12 cellular contexts compared by ENCODE assay signal in the genomic region with DNA sequence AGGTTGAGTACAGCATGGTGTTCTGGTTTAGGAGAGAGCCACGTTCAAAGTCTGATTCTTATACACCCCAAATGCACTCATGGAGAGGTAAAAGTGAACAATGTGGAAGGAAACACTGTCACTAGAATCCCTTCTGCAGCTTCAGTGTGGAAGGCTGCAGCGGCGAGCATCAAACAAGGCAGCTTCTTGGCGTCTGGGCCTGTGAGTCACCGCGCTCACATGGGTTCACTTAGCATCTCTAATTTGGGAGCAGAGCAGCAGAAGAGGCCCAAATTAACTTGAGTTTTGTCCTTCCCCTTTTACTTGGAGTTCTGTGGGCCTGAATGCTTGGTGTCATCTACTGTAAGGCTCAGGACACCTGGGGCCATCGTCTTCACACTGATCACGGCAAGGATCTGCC. TPM values are rescaled to one million over a fixed set of nuclear protein-coding genes. Genes with fewer than 3 reads are reported as not detected.
DNase-seq lines count a peak whose midpoint lies in the region; ATAC-seq lines count a peak whose summit lies in the region.
"Had no signal": no experiment of that assay in that cellular context is flagged by ENCODE, and none has a peak within 500 bp of the region (broad histone marks: within the 10 kb centered on the region; RNA-seq: fewer than 3 reads in every experiment).

No MANE protein-coding gene starts in this region.

- DNase-seq in AG08395 (ENCODE audit: low spot score) (peak; percentile 82), NOMO-1 treated with DMSO at 0.1 percent for 48 hours (lab: John Stamatoyannopoulos, UW; ENCODE audit: unreplicated experiment) (peak; percentile 66), myocyte (ENCODE audit: low read depth) (peak; percentile 71), G401 (ENCODE audit: low spot score) (no peak)
- DNase-seq: activated T-cell treated with anti-CD3 and anti-CD28 coated beads, Interleukin-2, amount 50 U/mL, for 48 hours; NCI-H1417; PC-3; stimulated activated CD4-positive, alpha-beta T cell treated with anti-CD3 and anti-CD28 coated beads, Interleukin-4, amount 100 ng/mL, for 24 hours had no signal

- peak; percentile 33 for ATAC-seq in esophagus mucosa
- no peak for ATAC-seq in HG03378 (IDR thresholded peaks at IDR 0.05; ENCODE audit: unreplicated experiment)
- no peak for ATAC-seq in GM21825 (IDR thresholded peaks at IDR 0.05; ENCODE audit: unreplicated experiment)
- no peak for ATAC-seq in GM21447 (IDR thresholded peaks at IDR 0.05; ENCODE audit: unreplicated experiment)
- ATAC-seq: PC-3 had no signal

- in situ Hi-C loops in G401 (cut with HindIII; ENCODE audit: low sequenced_read_pairs), result no loop called here

RNA-seq across cellular contexts. Expression of a gene that starts 10.9 kb away (rescaled TPM):
- total RNA-seq in esophagus mucosa (3.7 TPM), myocyte (4.3 and 6.0 TPM in 2 replicates)
- 3.8 TPM for polyA plus RNA-seq in myocyte (2012)
- total RNA-seq in G401 (2014; rRNA removed; shearing (Covaris generic)), result 44.1 and 44.2 TPM in 2 replicates

RNA-seq across cellular contexts. Expression of a gene that starts 22.9 kb away (rescaled TPM):
- 8.0 TPM for total RNA-seq in esophagus mucosa
- 186 and 221 TPM in 2 replicates for total RNA-seq in myocyte
- polyA plus RNA-seq in myocyte (2012), result 62.3 TPM
- total RNA-seq in G401 (2014; rRNA removed; shearing (Covaris generic)), result 69.9 and 72.1 TPM in 2 replicates

RNA-seq across cellular contexts. Expression of a gene that starts 23.0 kb away (rescaled TPM):
- 9.6 TPM for total RNA-seq in esophagus mucosa
- total RNA-seq in myocyte, result 4.8 and 6.4 TPM in 2 replicates
- 8.6 TPM for polyA plus RNA-seq in myocyte (2012)
- 1.3 and 1.6 TPM in 2 replicates for total RNA-seq in G401 (2014; rRNA removed; shearing (Covaris generic))
- total RNA-seq: PC-3 had no signal

RNA-seq across cellular contexts. Expression of a gene that starts 30.4 kb away (rescaled TPM):
- 2.0 TPM for total RNA-seq in esophagus mucosa
- total RNA-seq in myocyte, result 0.10 TPM in 1 of 2 replicates, not detected in the other
- polyA plus RNA-seq in myocyte (2012), result 0.52 TPM
- not detected in 2 replicates for total RNA-seq in G401 (2014; rRNA removed; shearing (Covaris generic))

RNA-seq across cellular contexts. Expression of a gene that starts 34.7 kb away (rescaled TPM):
- 1.6 TPM for total RNA-seq in esophagus mucosa
- 1.8 and 2.0 TPM in 2 replicates for total RNA-seq in myocyte
- polyA plus RNA-seq in myocyte (2012), result 2.4 TPM
- 0.86 and 2.3 TPM in 2 replicates for total RNA-seq in G401 (2014; rRNA removed; shearing (Covaris generic))
